ENCODE assay signal across 14 cellular contexts in genomic region chrX:40406330-40406859, GRCh38.
DNase-seq lines count a peak whose midpoint lies in the region; ATAC-seq, FAIRE-seq and TF ChIP-seq lines count a peak whose summit lies in the region.
"Had no signal": no experiment of that assay in that cellular context is flagged by ENCODE, and none has a peak within 500 bp of the region (broad histone marks: within the 10 kb centered on the region; RNA-seq: fewer than 3 reads in every experiment).

No MANE protein-coding gene starts in this region.

- ATAC-seq in CD8-positive, alpha-beta T cell, result no peak
- no peak for ATAC-seq in HG02763 (IDR thresholded peaks at IDR 0.05; ENCODE audit: unreplicated experiment)
- ATAC-seq: activated CD8-positive, alpha-beta T cell treated with anti-CD3 and anti-CD28 coated beads, Interleukin-2, amount 10 ng/mL, durations not matched to agents 7 days and 5 days had no signal

- H3K27me3 ChIP-seq in BLaER1, result no peaks in the 10 kb centered on the region
- no peaks in the 10 kb centered on the region for H3K27me3 ChIP-seq in effector memory CD4-positive, alpha-beta T cell (replicated peaks; ENCODE audit: control insufficient read depth, insufficient read depth, low read length, poor library complexity, severe bottlenecking)
- no peaks in the 10 kb centered on the region for H3K27me3 ChIP-seq in CD8-positive, alpha-beta T cell (ENCODE audit: insufficient read depth, low read length)
- H3K27me3 ChIP-seq: thyroid gland had no signal

- no peak overlapping the region for H3K4me3 ChIP-seq in BLaER1
- no peak overlapping the region for H3K4me3 ChIP-seq in NB4 (ENCODE audit: low read depth, low read length)
- H3K4me3 ChIP-seq in effector memory CD4-positive, alpha-beta T cell (ENCODE audit: insufficient read depth, low read depth, low read length, poor library complexity, severe bottlenecking), result no peak overlapping the region
- H3K4me3 ChIP-seq in CD8-positive, alpha-beta T cell (ENCODE audit: low read depth, low read length), result no peak overlapping the region
- H3K4me3 ChIP-seq: thyroid gland had no signal

- intact Hi-C loops in CD8-positive, alpha-beta T cell (cut with DNase I, micrococcal nuclease), result no loop called here

- H3K9me3 Mint-ChIP-seq in CD8-positive, alpha-beta T cell, result peaks cover 9% of the 10 kb centered on the region

- FAIRE-seq in GM19239 (lab: Jason Lieb, UNC), result peak; percentile 78

- no peak overlapping the region for H3K4me3 Mint-ChIP-seq in CD8-positive, alpha-beta T cell
- H3K4me3 Mint-ChIP-seq: activated CD8-positive, alpha-beta T cell treated with anti-CD3 and anti-CD28 coated beads, Interleukin-2, amount 10 ng/mL, durations not matched to agents 7 days and 5 days had no signal

- H4K20me1 ChIP-seq in BLaER1, result no peaks in the 10 kb centered on the region

- no peak for TF ChIP-seq POLR2A in NB4 (IDR thresholded peaks at IDR 0.05; ENCODE audit: extremely low read depth, insufficient read length)

- H3K27me3 Mint-ChIP-seq in CD8-positive, alpha-beta T cell (ENCODE audit: low read depth), result no peaks in the 10 kb centered on the region

- CTCF ChIA-PET in CD8-positive, alpha-beta T cell (lab: Charles Lee), result no interaction called here

- H3K4me2 ChIP-seq in BLaER1, result peak overlapping the region; percentile 37; the same call in 1 of the 2 replicates

- no peak overlapping the region for H3K27ac Mint-ChIP-seq in CD8-positive, alpha-beta T cell
- H3K27ac Mint-ChIP-seq: activated CD8-positive, alpha-beta T cell treated with anti-CD3 and anti-CD28 coated beads, Interleukin-2, amount 10 ng/mL, durations not matched to agents 7 days and 5 days had no signal

- no peak overlapping the region for H3K9ac ChIP-seq in BLaER1

- no peaks in the 10 kb centered on the region for H3K36me3 ChIP-seq in BLaER1
- no peaks in the 10 kb centered on the region for H3K36me3 ChIP-seq in effector memory CD4-positive, alpha-beta T cell (ENCODE audit: control insufficient read depth, insufficient read depth, low read length)
- no peaks in the 10 kb centered on the region for H3K36me3 ChIP-seq in CD8-positive, alpha-beta T cell (ENCODE audit: insufficient read depth, low read length)
- H3K36me3 ChIP-seq: thyroid gland had no signal

- peaks cover 22% of the 10 kb centered on the region for H3K9me3 ChIP-seq in BLaER1
- H3K9me3 ChIP-seq in effector memory CD4-positive, alpha-beta T cell (ENCODE audit: control insufficient read depth, low read length), result no peaks in the 10 kb centered on the region
- no peaks in the 10 kb centered on the region for H3K9me3 ChIP-seq in CD8-positive, alpha-beta T cell (ENCODE audit: low read length)
- H3K9me3 ChIP-seq: thyroid gland had no signal

- POLR2A ChIA-PET in CD8-positive, alpha-beta T cell (lab: Charles Lee), result no interaction called here

- H3K36me3 Mint-ChIP-seq in CD8-positive, alpha-beta T cell, result no peaks in the 10 kb centered on the region

- no peak for DNase-seq in GM19239 (ENCODE audit: insufficient read length, low spot score)
- DNase-seq in NB4 (ENCODE audit: low read depth), result peak; percentile 85
- DNase-seq in globus pallidus (ENCODE audit: low spot score), result peak; percentile 33
- no peak for DNase-seq in effector memory CD4-positive, alpha-beta T cell
- no peak for DNase-seq in CD8-positive, alpha-beta T cell
- DNase-seq in DMS114 treated with DMSO at 0.1 percent for 48 hours (lab: John Stamatoyannopoulos, UW; ENCODE audit: unreplicated experiment), result no peak
- DNase-seq: activated CD8-positive, alpha-beta T cell treated with anti-CD3 and anti-CD28 coated beads, Interleukin-2, amount 10 ng/mL, durations not matched to agents 7 days and 5 days; activated gamma-delta T cell; DMS79; mesendoderm; NCI-H1092 treated with DMSO at 0.1 percent for 48 hours; thyroid gland had no signal

- no peak overlapping the region for H3K27ac ChIP-seq in BLaER1
- H3K27ac ChIP-seq in effector memory CD4-positive, alpha-beta T cell (ENCODE audit: insufficient read depth, low read length, poor library complexity, severe bottlenecking), result no peak overlapping the region
- no peak overlapping the region for H3K27ac ChIP-seq in CD8-positive, alpha-beta T cell (ENCODE audit: low read depth, low read length)
- H3K27ac ChIP-seq: thyroid gland had no signal

- no peak for TF ChIP-seq CTCF in NB4 (IDR thresholded peaks at IDR 0.05; ENCODE audit: low read depth, low read length)
- no peak for TF ChIP-seq CTCF in CD8-positive, alpha-beta T cell (IDR thresholded peaks at IDR 0.05)

- H3K4me1 Mint-ChIP-seq in CD8-positive, alpha-beta T cell (ENCODE audit: low read depth), result no peaks in the 10 kb centered on the region

- peaks cover 24% of the 10 kb centered on the region for H3K4me1 ChIP-seq in BLaER1
- H3K4me1 ChIP-seq in effector memory CD4-positive, alpha-beta T cell (ENCODE audit: control insufficient read depth, insufficient read depth, low read length, poor library complexity, severe bottlenecking), result no peaks in the 10 kb centered on the region
- no peaks in the 10 kb centered on the region for H3K4me1 ChIP-seq in CD8-positive, alpha-beta T cell (ENCODE audit: insufficient read depth, low read length)
- H3K4me1 ChIP-seq: thyroid gland had no signal

Comparison
In these comparisons a context has a peak if more than half of its experiments do, and no peak if none do; other contexts are left out.
1. DNase-seq: peak in NB4 (single experiment) and globus pallidus (single experiment); none in GM19239 (single experiment), effector memory CD4-positive, alpha-beta T cell (0 of 3), CD8-positive, alpha-beta T cell (0 of 7) and DMS114 treated with DMSO at 0.1 percent for 48 hours (single experiment).